14 cellular contexts compared by ENCODE assay signal in the genomic region with DNA sequence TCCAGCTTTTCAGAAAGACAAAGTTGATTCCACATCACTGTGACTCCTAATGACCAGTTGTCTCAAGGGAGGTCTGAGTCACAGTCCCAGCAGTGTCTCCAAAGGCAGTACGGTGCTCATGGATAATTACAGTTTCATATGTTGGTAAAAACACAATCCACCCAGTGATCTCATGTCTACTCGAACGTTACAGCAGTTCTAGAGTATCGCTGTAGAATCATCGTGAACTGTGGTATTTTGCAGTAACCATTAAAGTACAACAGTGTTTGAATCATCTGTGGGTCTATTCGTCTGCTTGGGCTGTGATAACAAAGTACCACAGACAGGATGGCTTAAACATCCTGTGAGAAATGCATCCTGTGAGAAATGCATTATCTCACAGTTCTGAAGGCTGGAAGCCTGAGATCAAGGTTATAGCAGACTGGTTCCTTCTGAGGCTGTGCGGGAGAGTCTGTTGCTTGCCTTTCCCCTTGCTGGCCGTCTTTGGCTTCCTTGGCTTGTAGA.
DNase-seq lines count a peak whose midpoint lies in the region; ATAC-seq lines count a peak whose summit lies in the region.
"Had no signal": no experiment of that assay in that cellular context is flagged by ENCODE, and none has a peak within 500 bp of the region (broad histone marks: within the 10 kb centered on the region; RNA-seq: fewer than 3 reads in every experiment).

No MANE protein-coding gene starts in this region.

- H3K9me3 ChIP-seq in MG63, result no peaks in the 10 kb centered on the region

- ATAC-seq in HG03432 (IDR thresholded peaks at IDR 0.05; ENCODE audit: unreplicated experiment), result no peak
- no peak for ATAC-seq in GM18873 (IDR thresholded peaks at IDR 0.05; ENCODE audit: low FRiP score, unreplicated experiment)
- ATAC-seq in GM19023 (IDR thresholded peaks at IDR 0.05; ENCODE audit: unreplicated experiment), result no peak

- DNase-seq in AG08395 (ENCODE audit: low spot score), result peak; percentile 89
- DNase-seq in MG63, result peak; percentile 79
- DNase-seq in dermis blood vessel endothelial cell, result peak; percentile 73
- peak; percentile 5 to 83 for DNase-seq in lung microvascular endothelial cell (ENCODE audit: low read depth in 2 of 2)
- no peak for DNase-seq in NOMO-1 treated with dmso at 0.1 percent for 144 hours (lab: John Stamatoyannopoulos, UW; ENCODE audit: unreplicated experiment)
- DNase-seq: activated CD4-positive, alpha-beta T cell treated with anti-CD3 and anti-CD28 coated beads, Interleukin-2, amount 10 ng/mL, durations not matched to agents 7 days and 5 days; activated naive CD4-positive, alpha-beta T cell treated with Interleukin-2 at 50 U/mL for 16 hours; GF-D8; NCI-H510A; stimulated activated CD4-positive, alpha-beta T cell treated with anti-CD3 and anti-CD28 coated beads, Interleukin-1b, Interleukin-23, amount 100 ng/mL, for 48 hours had no signal

- H3K4me3 ChIP-seq in MG63, result no peak overlapping the region
- H3K4me3 ChIP-seq: SK-N-MC had no signal

- H3K27me3 ChIP-seq in MG63, result no peaks in the 10 kb centered on the region

- no peaks in the 10 kb centered on the region for H3K36me3 ChIP-seq in MG63
